8 cellular contexts compared by ENCODE assay signal in genomic region chr20:32470025-32470861, GRCh38.
DNase-seq lines count a peak whose midpoint lies in the region; ATAC-seq and TF ChIP-seq lines count a peak whose summit lies in the region.

No MANE protein-coding gene starts in this region.

- intact Hi-C loops in lower lobe of right lung (cut with DNase I): no loop called here

- no peaks in the 10 kb centered on the region for H3K9me3 ChIP-seq in lower lobe of right lung

- peak; percentile 32 to 39 for ATAC-seq in activated T-cell treated with anti-CD3 and anti-CD28 coated beads, Interleukin-2, amount 50 U/mL, for 4 hours
- peak; percentile 20 for ATAC-seq in lower lobe of right lung
- no peak for ATAC-seq in GM18502 (IDR thresholded peaks at IDR 0.05; ENCODE audit: poor library complexity, unreplicated experiment)

- no peak overlapping the region for H3K4me3 ChIP-seq in lower lobe of right lung

- TF ChIP-seq CTCF in chondrocyte (IDR thresholded peaks at IDR 0.05) (peak; percentile 82), lower lobe of right lung (IDR thresholded peaks at IDR 0.05) (peak; percentile 61)

- H3K9me3 Mint-ChIP-seq in activated T-cell treated with anti-CD3 and anti-CD28 coated beads, Interleukin-2, amount 50 U/mL, for 4 hours: no peaks in the 10 kb centered on the region
- no peaks in the 10 kb centered on the region for H3K9me3 Mint-ChIP-seq in chondrocyte (ENCODE audit: low read depth)

- H3K27ac Mint-ChIP-seq in chondrocyte (ENCODE audit: unreplicated experiment): peak overlapping the region; percentile 90

- H3K4me1 ChIP-seq in lower lobe of right lung: peaks cover 97% of the 10 kb centered on the region

- peaks cover 10% of the 10 kb centered on the region for H3K36me3 ChIP-seq in lower lobe of right lung

- H3K4me1 Mint-ChIP-seq in activated T-cell treated with anti-CD3 and anti-CD28 coated beads, Interleukin-2, amount 50 U/mL, for 4 hours (ENCODE audit: low read depth): peaks cover 5% of the 10 kb centered on the region
- H3K4me1 Mint-ChIP-seq in chondrocyte (ENCODE audit: low read depth): peaks cover 68% of the 10 kb centered on the region

- DNase-seq in activated T-cell treated with anti-CD3 and anti-CD28 coated beads, Interleukin-2, amount 50 U/mL, for 4 hours: no peak
- DNase-seq in activated T-cell treated with anti-CD3 and anti-CD28 coated beads for 4 hours (no peak), OCI-M1 (lab: John Stamatoyannopoulos, UW) (peak; percentile 31), chondrocyte (ENCODE audit: low spot score) (peak; percentile 94), lower lobe of right lung (peak; percentile 77), C1 segment of cervical spinal cord (lab: John Stamatoyannopoulos, UW) (no peak), OCI-M2 (lab: John Stamatoyannopoulos, UW; ENCODE audit: unreplicated experiment) (no peak)

- H3K36me3 Mint-ChIP-seq in activated T-cell treated with anti-CD3 and anti-CD28 coated beads, Interleukin-2, amount 50 U/mL, for 4 hours (ENCODE audit: insufficient read depth): peaks cover 7% of the 10 kb centered on the region
- peaks cover 4% of the 10 kb centered on the region for H3K36me3 Mint-ChIP-seq in chondrocyte (ENCODE audit: low read depth)

- H3K27me3 Mint-ChIP-seq in activated T-cell treated with anti-CD3 and anti-CD28 coated beads, Interleukin-2, amount 50 U/mL, for 4 hours (ENCODE audit: low read depth): no peaks in the 10 kb centered on the region
- H3K27me3 Mint-ChIP-seq in chondrocyte (ENCODE audit: low read depth): no peaks in the 10 kb centered on the region

- H3K27me3 ChIP-seq in lower lobe of right lung (ENCODE audit: low read depth): no peaks in the 10 kb centered on the region

- H3K27ac ChIP-seq in lower lobe of right lung: peak overlapping the region; percentile 81

- no peak overlapping the region for H3K4me3 Mint-ChIP-seq in activated T-cell treated with anti-CD3 and anti-CD28 coated beads, Interleukin-2, amount 50 U/mL, for 4 hours
- peak overlapping the region; percentile 53 for H3K4me3 Mint-ChIP-seq in chondrocyte (ENCODE audit: unreplicated experiment)

Comparison
In these comparisons a context has a peak if more than half of its experiments do, and no peak if none do; other contexts are left out.
1. DNase-seq: peak in OCI-M1 (single experiment), chondrocyte (single experiment) and lower lobe of right lung (single experiment); none in activated T-cell treated with anti-CD3 and anti-CD28 coated beads, Interleukin-2, amount 50 U/mL, for 4 hours (single experiment), activated T-cell treated with anti-CD3 and anti-CD28 coated beads for 4 hours (single experiment), C1 segment of cervical spinal cord (0 of 14) and OCI-M2 (single experiment).